Comparison of ENCODE assay signal across 11 cellular contexts in genomic region chr15:90033448-90033847, GRCh38. TPM values are rescaled to one million over a fixed set of nuclear protein-coding genes. Genes with fewer than 3 reads are reported as not detected.
DNase-seq lines count a peak whose midpoint lies in the region; ATAC-seq and TF ChIP-seq lines count a peak whose summit lies in the region.
"Had no signal": no experiment of that assay in that cellular context is flagged by ENCODE, and none has a peak within 500 bp of the region (broad histone marks: within the 10 kb centered on the region; RNA-seq: fewer than 3 reads in every experiment).

No MANE protein-coding gene starts in this region.

- intact Hi-C loops in right lobe of liver (cut with DNase I), result no loop called here

- H3K9me3 Mint-ChIP-seq in activated naive CD8-positive, alpha-beta T cell (ENCODE audit: low read depth), result no peaks in the 10 kb centered on the region
- H3K9me3 Mint-ChIP-seq in mesothelial cell of epicardium, result no peaks in the 10 kb centered on the region

- H3K9ac ChIP-seq in subcutaneous abdominal adipose tissue (ENCODE audit: low read length in 5 of 5), result no peak overlapping the region

- H3K4me3 ChIP-seq in right lobe of liver (no peak overlapping the region), subcutaneous abdominal adipose tissue (ENCODE audit: low read depth in 1 of 5, low read length in 5 of 5) (no peak overlapping the region)
- H3K4me3 ChIP-seq: thoracic aorta had no signal

- no peaks in the 10 kb centered on the region for H3K36me3 ChIP-seq in right lobe of liver
- no peaks in the 10 kb centered on the region for H3K36me3 ChIP-seq in subcutaneous abdominal adipose tissue (ENCODE audit: control insufficient read depth in 5 of 5, insufficient read depth in 5 of 5, low read length in 5 of 5)
- H3K36me3 ChIP-seq: thoracic aorta had no signal

- H3K27me3 ChIP-seq in right lobe of liver, result no peaks in the 10 kb centered on the region
- H3K27me3 ChIP-seq in subcutaneous abdominal adipose tissue (ENCODE audit: control insufficient read depth in 5 of 5, insufficient read depth in 4 of 5, low read length in 5 of 5), result peaks cover 0 to 2% (median 0%) of the 10 kb centered on the region in 5 donors

- peak overlapping the region in 2 of 3 donors; percentile 40 to 72 for H3K27ac ChIP-seq in right lobe of liver
- H3K27ac ChIP-seq in subcutaneous abdominal adipose tissue (ENCODE audit: low read depth, low read length), result peak overlapping the region; percentile 41

- no peak overlapping the region for H3K4me3 Mint-ChIP-seq in activated naive CD8-positive, alpha-beta T cell
- no peak overlapping the region for H3K4me3 Mint-ChIP-seq in mesothelial cell of epicardium

- no peak for TF ChIP-seq CTCF in right lobe of liver (IDR thresholded peaks at IDR 0.05)
- TF ChIP-seq CTCF in mesothelial cell of epicardium (IDR thresholded peaks at IDR 0.05; ENCODE audit: unreplicated experiment), result no peak

- peaks cover 0 to 70% (median 32%) of the 10 kb centered on the region in 4 donors for H3K4me1 ChIP-seq in right lobe of liver
- H3K4me1 ChIP-seq in subcutaneous abdominal adipose tissue (ENCODE audit: control insufficient read depth in 5 of 5, insufficient read depth in 5 of 5, low read length in 5 of 5), result peaks cover 15 to 75% (median 69%) of the 10 kb centered on the region in 5 donors

- WGBS in right lobe of liver (ENCODE audit: insufficient coverage, low coverage, low lambda C conversion rate, missing lambda C conversion rate), result 0% methylated on average over 1 of the region's 6 CpGs

- ATAC-seq in right lobe of liver (no peak), GM21528 (IDR thresholded peaks at IDR 0.05; ENCODE audit: low FRiP score, unreplicated experiment) (no peak), HG03095 (IDR thresholded peaks at IDR 0.05; ENCODE audit: unreplicated experiment) (no peak)

- H3K9me3 ChIP-seq in right lobe of liver, result no peaks in the 10 kb centered on the region
- H3K9me3 ChIP-seq in subcutaneous abdominal adipose tissue (ENCODE audit: control insufficient read depth in 5 of 5, low read length in 5 of 5), result no peaks in the 10 kb centered on the region
- H3K9me3 ChIP-seq: thoracic aorta had no signal

- peak overlapping the region; percentile 77 for H3K27ac Mint-ChIP-seq in activated naive CD8-positive, alpha-beta T cell
- no peak overlapping the region for H3K27ac Mint-ChIP-seq in mesothelial cell of epicardium

- DNase-seq in activated effector memory CD4-positive, alpha-beta T cell treated with anti-CD3 and anti-CD28 coated beads, Interleukin-2, amount 50 U/mL, for 16 hours, result peak; percentile 19
- DNase-seq in activated effector memory CD4-positive, alpha-beta T cell treated with Interleukin-2 at 50 U/mL for 16 hours, result no peak
- DNase-seq in right lobe of liver (peak in 2 of 3 donors; percentile 36 to 41), mesothelial cell of epicardium (ENCODE audit: low spot score in 2 of 2, unreplicated experiment in 2 of 2) (no peak)
- DNase-seq: NK-92 treated with Interleukin-12 subunit alpha and Interleukin-12 subunit beta, amount 100 ng/mL, for 24 hours; T1000 had no signal

- TF ChIP-seq POLR2A in right lobe of liver (IDR thresholded peaks at IDR 0.05), result no peak

- peaks cover 2% of the 10 kb centered on the region for H3K36me3 Mint-ChIP-seq in activated naive CD8-positive, alpha-beta T cell
- H3K36me3 Mint-ChIP-seq in mesothelial cell of epicardium, result peaks cover 5% of the 10 kb centered on the region

- H3K4me1 Mint-ChIP-seq in activated naive CD8-positive, alpha-beta T cell (ENCODE audit: low read depth), result peaks cover 56% of the 10 kb centered on the region
- H3K4me1 Mint-ChIP-seq in mesothelial cell of epicardium, result peaks cover 45% of the 10 kb centered on the region

- no peaks in the 10 kb centered on the region for H3K27me3 Mint-ChIP-seq in activated naive CD8-positive, alpha-beta T cell
- no peaks in the 10 kb centered on the region for H3K27me3 Mint-ChIP-seq in mesothelial cell of epicardium (ENCODE audit: low read depth)

RNA-seq across cellular contexts. Expression of gene ZNF710, which starts 32.3 kb away (rescaled TPM):
- 10 to 100 TPM in 1 of 6 experiments, 1 to 10 TPM in 5; 4.7 to 17.1 (median 7.4) TPM for total RNA-seq in right lobe of liver
- total RNA-seq in mesothelial cell of epicardium, result 30.3 to 31.7 TPM (median 30.4 TPM) in 3 replicates

Comparison
In these comparisons a context has a peak if more than half of its experiments do, and no peak if none do; other contexts are left out.
1. DNase-seq: peak in activated effector memory CD4-positive, alpha-beta T cell treated with anti-CD3 and anti-CD28 coated beads, Interleukin-2, amount 50 U/mL, for 16 hours (single experiment) and right lobe of liver (2 of 3); none in activated effector memory CD4-positive, alpha-beta T cell treated with Interleukin-2 at 50 U/mL for 16 hours (single experiment) and mesothelial cell of epicardium (0 of 2).